ENCODE assay signal across 8 cellular contexts in genomic region chr10:3749597-3750351, GRCh38. TPM values are rescaled to one million over a fixed set of nuclear protein-coding genes. Genes with fewer than 3 reads are reported as not detected.
DNase-seq lines count a peak whose midpoint lies in the region; ATAC-seq lines count a peak whose summit lies in the region.

No MANE protein-coding gene starts in this region.

- H3K9me3 Mint-ChIP-seq in activated T-helper 1 cell treated with anti-CD3 and anti-CD28 coated beads, Interleukin-12 subunit alpha, Interleukin-12 subunit beta, Interleukin-2, Interleukin-4 antibody, amounts not matched to agents 30 ng/mL and 10 ng/mL and 1 ng/mL, durations not matched to agents 14 hours and 24 hours and 36 hours, result no peaks in the 10 kb centered on the region

- peaks cover 16% of the 10 kb centered on the region for H3K4me1 Mint-ChIP-seq in activated T-helper 1 cell treated with anti-CD3 and anti-CD28 coated beads, Interleukin-12 subunit alpha, Interleukin-12 subunit beta, Interleukin-2, Interleukin-4 antibody, amounts not matched to agents 30 ng/mL and 10 ng/mL and 1 ng/mL, durations not matched to agents 14 hours and 24 hours and 36 hours (ENCODE audit: low read depth)

- peaks cover 5% of the 10 kb centered on the region for H3K36me3 Mint-ChIP-seq in activated T-helper 1 cell treated with anti-CD3 and anti-CD28 coated beads, Interleukin-12 subunit alpha, Interleukin-12 subunit beta, Interleukin-2, Interleukin-4 antibody, amounts not matched to agents 30 ng/mL and 10 ng/mL and 1 ng/mL, durations not matched to agents 14 hours and 24 hours and 36 hours (ENCODE audit: low read depth)

- H3K27me3 Mint-ChIP-seq in activated T-helper 1 cell treated with anti-CD3 and anti-CD28 coated beads, Interleukin-12 subunit alpha, Interleukin-12 subunit beta, Interleukin-2, Interleukin-4 antibody, amounts not matched to agents 30 ng/mL and 10 ng/mL and 1 ng/mL, durations not matched to agents 14 hours and 24 hours and 36 hours (ENCODE audit: insufficient read depth), result peaks cover 2% of the 10 kb centered on the region

- no peak overlapping the region for H3K4me3 Mint-ChIP-seq in activated T-helper 1 cell treated with anti-CD3 and anti-CD28 coated beads, Interleukin-12 subunit alpha, Interleukin-12 subunit beta, Interleukin-2, Interleukin-4 antibody, amounts not matched to agents 30 ng/mL and 10 ng/mL and 1 ng/mL, durations not matched to agents 14 hours and 24 hours and 36 hours

- DNase-seq in NOMO-1 treated with DMSO at 0.1 percent for 48 hours (lab: John Stamatoyannopoulos, UW; ENCODE audit: unreplicated experiment) (peak; percentile 93), foreskin melanocyte (peak; percentile 54), retina (peak; percentile 67), amniotic stem cell (lab: John Stamatoyannopoulos, UW) (no peak), cortex of kidney (lab: John Stamatoyannopoulos, UW) (no peak)
- DNase-seq in activated T-helper 1 cell treated with anti-CD3 and anti-CD28 coated beads, Interleukin-12 subunit alpha, Interleukin-12 subunit beta, Interleukin-2, Interleukin-4 antibody, amounts not matched to agents 30 ng/mL and 10 ng/mL and 1 ng/mL, durations not matched to agents 14 hours and 24 hours and 36 hours (ENCODE audit: low spot score), result no peak

- peak; percentile 57 for ATAC-seq in GM19463 (IDR thresholded peaks at IDR 0.05; ENCODE audit: unreplicated experiment)
- ATAC-seq in activated CD4-positive, CD25-positive, alpha-beta regulatory T cell treated with anti-CD3 and anti-CD28 coated beads, Interleukin-2, amount 50 U/mL, for 24 hours, result no peak

- H3K27ac Mint-ChIP-seq in activated T-helper 1 cell treated with anti-CD3 and anti-CD28 coated beads, Interleukin-12 subunit alpha, Interleukin-12 subunit beta, Interleukin-2, Interleukin-4 antibody, amounts not matched to agents 30 ng/mL and 10 ng/mL and 1 ng/mL, durations not matched to agents 14 hours and 24 hours and 36 hours, result no peak overlapping the region

- intact Hi-C loops in activated T-helper 1 cell treated with anti-CD3 and anti-CD28 coated beads, Interleukin-12 subunit alpha, Interleukin-12 subunit beta, Interleukin-2, Interleukin-4 antibody, amounts not matched to agents 30 ng/mL and 10 ng/mL and 1 ng/mL, durations not matched to agents 14 hours and 24 hours and 36 hours (cut with micrococcal nuclease), result loop anchor here (10.0 kb wide), 1 partner anchor 905 kb away; no protein-coding TSS in a partner anchor

RNA-seq across cellular contexts. Expression of gene KLF6, which starts 35.2 kb away (rescaled TPM):
- 110 and 113 TPM in 2 replicates for total RNA-seq in activated T-helper 1 cell treated with anti-CD3 and anti-CD28 coated beads, Interleukin-12 subunit alpha, Interleukin-12 subunit beta, Interleukin-2, Interleukin-4 antibody, amounts not matched to agents 30 ng/mL and 10 ng/mL and 1 ng/mL, durations not matched to agents 14 hours and 24 hours and 36 hours

Comparison
In these comparisons a context has a peak if more than half of its experiments do, and no peak if none do; other contexts are left out.
1. DNase-seq: peak in NOMO-1 treated with DMSO at 0.1 percent for 48 hours (single experiment), foreskin melanocyte (single experiment) and retina (single experiment); none in amniotic stem cell (single experiment), activated T-helper 1 cell treated with anti-CD3 and anti-CD28 coated beads, Interleukin-12 subunit alpha, Interleukin-12 subunit beta, Interleukin-2, Interleukin-4 antibody, amounts not matched to agents 30 ng/mL and 10 ng/mL and 1 ng/mL, durations not matched to agents 14 hours and 24 hours and 36 hours (single experiment) and cortex of kidney (single experiment).